In genomic region chr11:72081856-72082255, GRCh38 we compare ENCODE assay signal across 11 cellular contexts. TPM values are rescaled to one million over a fixed set of nuclear protein-coding genes. Genes with fewer than 3 reads are reported as not detected.
DNase-seq lines count a peak whose midpoint lies in the region; ATAC-seq, FAIRE-seq and TF ChIP-seq lines count a peak whose summit lies in the region.
"Had no signal": no experiment of that assay in that cellular context is flagged by ENCODE, and none has a peak within 500 bp of the region (broad histone marks: within the 10 kb centered on the region; RNA-seq: fewer than 3 reads in every experiment).

No MANE protein-coding gene starts in this region.

- TF ChIP-seq POLR2A in endothelial cell of umbilical vein (IDR thresholded peaks at IDR 0.05; ENCODE audit: low read depth, low read length) (no peak), prostate gland (IDR thresholded peaks at IDR 0.05) (no peak)

- DNase-seq in GM23248 (no peak), RWPE2 (ENCODE audit: low spot score) (no peak), endothelial cell of umbilical vein (ENCODE audit: low read depth, low spot score) (no peak), prostate gland (ENCODE audit: low spot score) (peak; percentile 73), NCI-H226 (no peak), NCI-H748 treated with DMSO at 0.1 percent for 48 hours (lab: John Stamatoyannopoulos, UW) (no peak)
- DNase-seq in stimulated activated CD4-positive, alpha-beta T cell treated with anti-CD3 and anti-CD28 coated beads, Interleukin-15, amount 100 ng/mL, for 24 hours, result no peak
- DNase-seq: activated CD4-positive, alpha-beta T cell treated with anti-CD3 and anti-CD28 coated beads for 1 hour; cortex of kidney; NCI-H524 had no signal

- peaks cover 43% of the 10 kb centered on the region for H3F3A ChIP-seq in GM23248 (ENCODE audit: insufficient read depth)

- POLR2A ChIA-PET in endothelial cell of umbilical vein (lab: Charles Lee), result no interaction called here

- H3K27me3 ChIP-seq in GM23248 (replicated peaks; ENCODE audit: insufficient read depth) (no peaks in the 10 kb centered on the region), RWPE2 (ENCODE audit: insufficient read depth, poor library complexity, severe bottlenecking) (no peaks in the 10 kb centered on the region), endothelial cell of umbilical vein (ENCODE audit: control insufficient read depth in 2 of 2, insufficient read depth in 2 of 2, low read length in 2 of 2) (no peaks in the 10 kb centered on the region), prostate gland (replicated peaks; ENCODE audit: insufficient read depth) (no peaks in the 10 kb centered on the region)

- no TSS peak for BruUV-seq in endothelial cell of umbilical vein (replicated peaks; lab: Mats Ljungman, UMichigan)

- no peak overlapping the region for H3K4me3 ChIP-seq in GM23248
- no peak overlapping the region for H3K4me3 ChIP-seq in RWPE2 (ENCODE audit: severe bottlenecking)
- no peak overlapping the region for H3K4me3 ChIP-seq in endothelial cell of umbilical vein (replicated peaks in 1 of 3; ENCODE audit: insufficient read depth in 1 of 3, low read depth in 1 of 3, low read length in 3 of 3)
- peak overlapping the region in 1 of 2 donors; percentile 70 for H3K4me3 ChIP-seq in prostate gland

- no peak overlapping the region for H3K27ac ChIP-seq in GM23248
- peak overlapping the region; percentile 68 for H3K27ac ChIP-seq in RWPE2 (ENCODE audit: poor library complexity, severe bottlenecking)
- H3K27ac ChIP-seq in endothelial cell of umbilical vein (ENCODE audit: insufficient read depth, low read depth, low read length), result peak overlapping the region; percentile 94
- H3K27ac ChIP-seq in prostate gland, result peak overlapping the region; percentile 95 to 97

- no peak for TF ChIP-seq CTCF in RWPE2 (IDR thresholded peaks at IDR 0.05; ENCODE audit: poor library complexity, severe bottlenecking)
- no peak for TF ChIP-seq CTCF in endothelial cell of umbilical vein (IDR thresholded peaks at IDR 0.05; ENCODE audit: extremely low read depth in 1 of 2, insufficient read depth in 1 of 2, low read depth in 1 of 2, low read length in 2 of 2)
- TF ChIP-seq CTCF in prostate gland (IDR thresholded peaks at IDR 0.05), result no peak

- no peak overlapping the region for H3K4me2 ChIP-seq in GM23248 (ENCODE audit: unreplicated experiment)
- H3K4me2 ChIP-seq in endothelial cell of umbilical vein (ENCODE audit: insufficient read depth, low read length), result no peak overlapping the region

- H2AFZ ChIP-seq in GM23248, result peak overlapping the region; percentile 85; the same call in 1 of the 2 replicates
- H2AFZ ChIP-seq in endothelial cell of umbilical vein (ENCODE audit: low read depth, low read length), result no peak overlapping the region

- no peaks in the 10 kb centered on the region for H3K9me1 ChIP-seq in endothelial cell of umbilical vein (replicated peaks; ENCODE audit: control insufficient read depth, extremely low read depth, insufficient read depth, low read length)

- in situ Hi-C loops in GM23248 (cut with MboI), result no loop called here

- no peak overlapping the region for H3K9ac ChIP-seq in GM23248
- H3K9ac ChIP-seq in endothelial cell of umbilical vein (replicated peaks; ENCODE audit: extremely low read depth, insufficient read depth, low read length), result no peak overlapping the region

- CTCF ChIA-PET in endothelial cell of umbilical vein (lab: Charles Lee), result interaction anchor here (0.6 to 2.4 kb wide), 8 partner anchors 9 to 154 kb away, joined by 3 to 29 read pairs (median 4); no protein-coding TSS in a partner anchor

- no peaks in the 10 kb centered on the region for H3K9me3 ChIP-seq in GM23248 (ENCODE audit: low read depth)
- no peaks in the 10 kb centered on the region for H3K9me3 ChIP-seq in RWPE2 (ENCODE audit: severe bottlenecking)
- H3K9me3 ChIP-seq in endothelial cell of umbilical vein (replicated peaks; ENCODE audit: control insufficient read depth, insufficient read depth, low read length), result no peaks in the 10 kb centered on the region
- H3K9me3 ChIP-seq in prostate gland, result no peaks in the 10 kb centered on the region

- no peaks in the 10 kb centered on the region for H3K9me2 ChIP-seq in GM23248 (ENCODE audit: insufficient read depth)

- WGBS in GM23248 (ENCODE audit: low coverage in 1 of 2, low lambda C conversion rate in 2 of 2, missing lambda C conversion rate in 2 of 2), 2 experiments, result 100% methylated on average over 2 of the region's 2 CpGs
- WGBS in prostate gland, result 48% methylated on average over 2 of the region's 2 CpGs

- FAIRE-seq in endothelial cell of umbilical vein (lab: Jason Lieb, UNC), result no peak

- H3K4me1 ChIP-seq in GM23248 (ENCODE audit: insufficient read depth) (peaks cover 12% of the 10 kb centered on the region), RWPE2 (ENCODE audit: insufficient read depth, poor library complexity, severe bottlenecking) (peaks cover 25% of the 10 kb centered on the region), endothelial cell of umbilical vein (ENCODE audit: control insufficient read depth, extremely low read depth, insufficient read depth, low read length) (peaks cover 28% of the 10 kb centered on the region), prostate gland (replicated peaks) (peaks cover 21% of the 10 kb centered on the region)

- intact Hi-C loops in endothelial cell of umbilical vein (cut with micrococcal nuclease) (loop anchor here (2.0 kb wide), 1 partner anchor 63 kb away; no protein-coding TSS in a partner anchor), prostate gland (cut with DNase I) (loop anchor here (2.0 kb wide), 1 partner anchor 41 kb away; no protein-coding TSS in a partner anchor)

- ATAC-seq in RWPE2 (ENCODE audit: low read depth) (no peak), GM18517 (IDR thresholded peaks at IDR 0.05; ENCODE audit: unreplicated experiment) (no peak)

- H3K79me2 ChIP-seq in GM23248 (ENCODE audit: insufficient read depth) (peaks cover 34% of the 10 kb centered on the region), endothelial cell of umbilical vein (ENCODE audit: control insufficient read depth, insufficient read depth, low read length) (peaks cover 31% of the 10 kb centered on the region)

- H4K20me1 ChIP-seq in GM23248 (ENCODE audit: insufficient read depth), result no peaks in the 10 kb centered on the region
- no peaks in the 10 kb centered on the region for H4K20me1 ChIP-seq in endothelial cell of umbilical vein (replicated peaks; ENCODE audit: control insufficient read depth, extremely low read depth, insufficient read depth, low read length)

- dilution Hi-C loops in endothelial cell of umbilical vein (cut with MboI; ENCODE audit: extremely low pct_ligation_motif_present, low sequenced_read_pairs), result loop anchor here (10.0 kb wide), 1 partner anchor 57 kb away; no protein-coding TSS in a partner anchor

- no peaks in the 10 kb centered on the region for H3K36me3 ChIP-seq in GM23248 (ENCODE audit: low read depth)
- H3K36me3 ChIP-seq in RWPE2 (ENCODE audit: low read depth), result peaks cover 6% of the 10 kb centered on the region; the same call in 1 of the 2 replicates
- H3K36me3 ChIP-seq in endothelial cell of umbilical vein (ENCODE audit: control insufficient read depth in 2 of 2, extremely low read depth in 1 of 2, insufficient read depth in 2 of 2, low read length in 2 of 2), result no peaks in the 10 kb centered on the region
- no peaks in the 10 kb centered on the region for H3K36me3 ChIP-seq in prostate gland

RNA-seq across cellular contexts. Expression of gene LRRC51, which starts 1.2 kb away (rescaled TPM):
- total RNA-seq in GM23248 (2014; rRNA removed; shearing (Covaris generic)), result 7.1 and 7.8 TPM in 2 replicates
- polyA plus RNA-seq in GM23248 (2016; fragmentation: Nextera tagmentation; extraction: Ambion mirVana), result 7.5 and 9.4 TPM in 2 replicates
- total RNA-seq in endothelial cell of umbilical vein, result 3.8 and 6.1 TPM in 2 replicates
- polyA plus RNA-seq in endothelial cell of umbilical vein, result 3.5 and 4.4 TPM in 2 replicates
- polyA plus RNA-seq in endothelial cell of umbilical vein (2011; cell fraction: cytosol; rRNA removed), result 4.7 and 6.3 TPM in 2 replicates
- polyA plus RNA-seq in endothelial cell of umbilical vein (2011; cell fraction: nucleus; rRNA removed), result 4.0 and 5.5 TPM in 2 replicates
- 5.2 and 6.5 TPM in 2 replicates for polyA plus RNA-seq in endothelial cell of umbilical vein (2012)
- polyA minus RNA-seq in endothelial cell of umbilical vein, result 7.5 and 9.1 TPM in 2 replicates
- polyA minus RNA-seq in endothelial cell of umbilical vein (2011; cell fraction: cytosol; rRNA and poly(A)+ RNA removed), result 4.3 TPM
- polyA minus RNA-seq in endothelial cell of umbilical vein (2011; cell fraction: nucleus; rRNA and poly(A)+ RNA removed), result 1.3 and 2.6 TPM in 2 replicates
- 10 to 100 TPM; 13.1 to 25.1 TPM for total RNA-seq in prostate gland

RNA-seq across cellular contexts. Expression of gene NUMA1, which starts 1.5 kb away (rescaled TPM):
- total RNA-seq in GM23248 (2014; rRNA removed; shearing (Covaris generic)), result 124 and 149 TPM in 2 replicates
- polyA plus RNA-seq in GM23248 (2016; fragmentation: Nextera tagmentation; extraction: Ambion mirVana), result 48.7 and 51.5 TPM in 2 replicates
- 164 and 168 TPM in 2 replicates for total RNA-seq in endothelial cell of umbilical vein
- 120 and 121 TPM in 2 replicates for polyA plus RNA-seq in endothelial cell of umbilical vein
- 87.0 and 100 TPM in 2 replicates for polyA plus RNA-seq in endothelial cell of umbilical vein (2011; cell fraction: cytosol; rRNA removed)
- 431 and 446 TPM in 2 replicates for polyA plus RNA-seq in endothelial cell of umbilical vein (2011; cell fraction: nucleus; rRNA removed)
- 88.8 and 93.2 TPM in 2 replicates for polyA plus RNA-seq in endothelial cell of umbilical vein (2012)
- polyA minus RNA-seq in endothelial cell of umbilical vein, result 278 and 288 TPM in 2 replicates
- 121 TPM for polyA minus RNA-seq in endothelial cell of umbilical vein (2011; cell fraction: cytosol; rRNA and poly(A)+ RNA removed)
- polyA minus RNA-seq in endothelial cell of umbilical vein (2011; cell fraction: nucleus; rRNA and poly(A)+ RNA removed), result 210 and 252 TPM in 2 replicates
- total RNA-seq in prostate gland, result 100 to 1,000 TPM; 623 to 712 TPM

RNA-seq across cellular contexts. Expression of gene LAMTOR1, which starts 21.2 kb away (rescaled TPM):
- 122 and 132 TPM in 2 replicates for total RNA-seq in GM23248 (2014; rRNA removed; shearing (Covaris generic))
- polyA plus RNA-seq in GM23248 (2016; fragmentation: Nextera tagmentation; extraction: Ambion mirVana), result 142 and 145 TPM in 2 replicates
- 91.1 and 95.1 TPM in 2 replicates for total RNA-seq in endothelial cell of umbilical vein
- polyA plus RNA-seq in endothelial cell of umbilical vein, result 174 and 214 TPM in 2 replicates
- 161 and 169 TPM in 2 replicates for polyA plus RNA-seq in endothelial cell of umbilical vein (2011; cell fraction: cytosol; rRNA removed)
- 71.7 and 89.6 TPM in 2 replicates for polyA plus RNA-seq in endothelial cell of umbilical vein (2011; cell fraction: nucleus; rRNA removed)
- 131 and 133 TPM in 2 replicates for polyA plus RNA-seq in endothelial cell of umbilical vein (2012)
- 127 and 132 TPM in 2 replicates for polyA minus RNA-seq in endothelial cell of umbilical vein
- polyA minus RNA-seq in endothelial cell of umbilical vein (2011; cell fraction: cytosol; rRNA and poly(A)+ RNA removed), result 108 TPM
- 50.9 and 54.2 TPM in 2 replicates for polyA minus RNA-seq in endothelial cell of umbilical vein (2011; cell fraction: nucleus; rRNA and poly(A)+ RNA removed)
- 100 to 1,000 TPM; 128 to 230 TPM for total RNA-seq in prostate gland

RNA-seq across cellular contexts. Expression of gene TOMT, which starts 23.9 kb away (rescaled TPM):
- not detected in 2 replicates for total RNA-seq in GM23248 (2014; rRNA removed; shearing (Covaris generic))
- not detected in 2 replicates for polyA plus RNA-seq in GM23248 (2016; fragmentation: Nextera tagmentation; extraction: Ambion mirVana)
- not detected in 2 replicates for total RNA-seq in endothelial cell of umbilical vein
- polyA plus RNA-seq in endothelial cell of umbilical vein, result 0.08 TPM in 1 of 2 replicates, not detected in the other
- polyA plus RNA-seq in endothelial cell of umbilical vein (2011; cell fraction: cytosol; rRNA removed), result not detected in 2 replicates
- polyA plus RNA-seq in endothelial cell of umbilical vein (2011; cell fraction: nucleus; rRNA removed), result not detected in 2 replicates
- polyA plus RNA-seq in endothelial cell of umbilical vein (2012), result not detected in 2 replicates
- polyA minus RNA-seq in endothelial cell of umbilical vein, result not detected in 2 replicates
- polyA minus RNA-seq in endothelial cell of umbilical vein (2011; cell fraction: cytosol; rRNA and poly(A)+ RNA removed), result not detected
- polyA minus RNA-seq in endothelial cell of umbilical vein (2011; cell fraction: nucleus; rRNA and poly(A)+ RNA removed), result not detected in 2 replicates
- not detected for total RNA-seq in prostate gland

RNA-seq across cellular contexts. Expression of gene ANAPC15, which starts 30.6 kb away (rescaled TPM):
- total RNA-seq in GM23248 (2014; rRNA removed; shearing (Covaris generic)), result 38.7 TPM in 2 replicates
- polyA plus RNA-seq in GM23248 (2016; fragmentation: Nextera tagmentation; extraction: Ambion mirVana) (57.5 and 62.4 TPM in 2 replicates), endothelial cell of umbilical vein (52.0 and 70.5 TPM in 2 replicates)
- total RNA-seq in endothelial cell of umbilical vein (67.0 and 72.4 TPM in 2 replicates), prostate gland (10 to 100 TPM; 28.9 to 54.2 TPM)
- 91.5 and 121 TPM in 2 replicates for polyA plus RNA-seq in endothelial cell of umbilical vein (2011; cell fraction: cytosol; rRNA removed)
- polyA plus RNA-seq in endothelial cell of umbilical vein (2011; cell fraction: nucleus; rRNA removed), result 44.9 and 59.6 TPM in 2 replicates
- 62.1 and 84.8 TPM in 2 replicates for polyA plus RNA-seq in endothelial cell of umbilical vein (2012)
- 37.0 and 39.0 TPM in 2 replicates for polyA minus RNA-seq in endothelial cell of umbilical vein
- polyA minus RNA-seq in endothelial cell of umbilical vein (2011; cell fraction: cytosol; rRNA and poly(A)+ RNA removed), result 26.0 TPM
- polyA minus RNA-seq in endothelial cell of umbilical vein (2011; cell fraction: nucleus; rRNA and poly(A)+ RNA removed), result 13.9 and 18.7 TPM in 2 replicates
